11 cellular contexts compared by ENCODE assay signal in genomic region chr20:51462566-51463276, GRCh38.
DNase-seq lines count a peak whose midpoint lies in the region; ATAC-seq and TF ChIP-seq lines count a peak whose summit lies in the region.
"Had no signal": no experiment of that assay in that cellular context is flagged by ENCODE, and none has a peak within 500 bp of the region (broad histone marks: within the 10 kb centered on the region; RNA-seq: fewer than 3 reads in every experiment).

No MANE protein-coding gene starts in this region.

- H4K20me1 ChIP-seq in osteoblast (ENCODE audit: insufficient read depth, low read length): no peaks in the 10 kb centered on the region
- H4K20me1 ChIP-seq: BLaER1 treated with 17β-estradiol and CSF1 and Interleukin-3, amounts not matched to agents 10 nM and 100 nM had no signal

- ATAC-seq in Panc1 (no peak), HG02973 (IDR thresholded peaks at IDR 0.05; ENCODE audit: unreplicated experiment) (no peak)

- H3K27ac ChIP-seq in Panc1 (ENCODE audit: low read length) (peak overlapping the region; percentile 70; the same call in 1 of the 2 replicates), osteoblast (ENCODE audit: low read depth, low read length) (peak overlapping the region; percentile 40)
- H3K27ac ChIP-seq: BLaER1 treated with 17β-estradiol and CSF1 and Interleukin-3, amounts not matched to agents 10 nM and 100 nM had no signal

- in situ Hi-C loops in Panc1 (cut with HindIII; ENCODE audit: low pct_unique_long_range_greater_than_20kb, low sequenced_read_pairs): no loop called here

- BruUV-seq in Panc1 (replicated peaks; lab: Mats Ljungman, UMichigan): no TSS peak

- intact Hi-C loops in Panc1 (cut with micrococcal nuclease; ENCODE audit: unreplicated experiment): no loop called here

- no peak overlapping the region for H3K4me3 ChIP-seq in AG10803 (ENCODE audit: low read length)
- no peak overlapping the region for H3K4me3 ChIP-seq in Panc1 (ENCODE audit: low read depth in 2 of 2, low read length in 2 of 2)
- H3K4me3 ChIP-seq in foreskin fibroblast (ENCODE audit: low read depth in 1 of 2, low read length in 2 of 2): no peak overlapping the region
- no peak overlapping the region for H3K4me3 ChIP-seq in osteoblast (ENCODE audit: insufficient read depth, low read length)
- H3K4me3 ChIP-seq: BLaER1 treated with 17β-estradiol and CSF1 and Interleukin-3, amounts not matched to agents 10 nM and 100 nM had no signal

- peak overlapping the region; percentile 61 for H2AFZ ChIP-seq in osteoblast (ENCODE audit: low read length)

- peak overlapping the region; percentile 13 for H3K4me2 ChIP-seq in osteoblast (ENCODE audit: insufficient read depth, low read length)
- H3K4me2 ChIP-seq: BLaER1 treated with 17β-estradiol and CSF1 and Interleukin-3, amounts not matched to agents 10 nM and 100 nM had no signal

- peak; percentile 74 for DNase-seq in AG10803 (ENCODE audit: low read depth)
- no peak for DNase-seq in Panc1 (ENCODE audit: low read depth, low spot score)
- DNase-seq in foreskin fibroblast: peak; percentile 54 to 81
- peak; percentile 90 for DNase-seq in osteoblast (ENCODE audit: insufficient read length, low spot score, missing footprints)
- DNase-seq in NOMO-1 treated with DMSO at 0.1 percent for 48 hours (lab: John Stamatoyannopoulos, UW; ENCODE audit: unreplicated experiment): no peak
- no peak for DNase-seq in activated naive CD4-positive, alpha-beta T cell treated with anti-CD3 and anti-CD28 coated beads, Interleukin-2, amount 50 U/mL, for 16 hours
- no peak for DNase-seq in activated CD4-positive, CD25-positive, alpha-beta regulatory T cell (lab: John Stamatoyannopoulos, UW)
- DNase-seq: activated naive CD4-positive, alpha-beta T cell treated with Interleukin-2 at 50 U/mL for 16 hours; NCI-H1694 had no signal

- TF ChIP-seq CTCF in AG10803 (conservative IDR thresholded peaks at IDR 0.05; ENCODE audit: low read length): no peak
- no peak for TF ChIP-seq CTCF in Panc1 (IDR thresholded peaks at IDR 0.05)
- TF ChIP-seq CTCF in foreskin fibroblast (IDR thresholded peaks at IDR 0.05; ENCODE audit: low read depth, low read length): no peak
- no peak for TF ChIP-seq CTCF in osteoblast (IDR thresholded peaks at IDR 0.05; ENCODE audit: extremely low read depth, low read depth, low read length)

- CTCF ChIA-PET in Panc1 (lab: Charles Lee): interaction anchor here (0.6 kb wide), 1 partner anchor 124 kb away, joined by 3 read pairs; no protein-coding TSS in a partner anchor

- H3K79me2 ChIP-seq in osteoblast (ENCODE audit: insufficient read depth, low read length): no peaks in the 10 kb centered on the region

- H3K36me3 ChIP-seq in Panc1 (ENCODE audit: control insufficient read depth, insufficient read depth, low read length): no peaks in the 10 kb centered on the region
- H3K36me3 ChIP-seq in osteoblast (ENCODE audit: insufficient read depth, low read length): no peaks in the 10 kb centered on the region

- POLR2A ChIA-PET in Panc1 (lab: Charles Lee): no interaction called here

- peaks cover 38% of the 10 kb centered on the region for H3K4me1 ChIP-seq in Panc1 (ENCODE audit: control insufficient read depth, insufficient read depth, low read length)
- H3K4me1 ChIP-seq in osteoblast (ENCODE audit: insufficient read depth, low read length): peaks cover 10% of the 10 kb centered on the region

- H3K9me3 ChIP-seq in Panc1 (ENCODE audit: control insufficient read depth, insufficient read depth, low read depth, low read length) (no peaks in the 10 kb centered on the region), osteoblast (ENCODE audit: low read depth, low read length) (no peaks in the 10 kb centered on the region)
- H3K9me3 ChIP-seq: BLaER1 treated with 17β-estradiol and CSF1 and Interleukin-3, amounts not matched to agents 10 nM and 100 nM had no signal

- H3K27me3 ChIP-seq in Panc1 (ENCODE audit: control insufficient read depth, insufficient read depth, low read length): no peaks in the 10 kb centered on the region
- H3K27me3 ChIP-seq in osteoblast (ENCODE audit: insufficient read depth, low read length): no peaks in the 10 kb centered on the region
- H3K27me3 ChIP-seq: BLaER1 treated with 17β-estradiol and CSF1 and Interleukin-3, amounts not matched to agents 10 nM and 100 nM had no signal

Comparison
In these comparisons a context has a peak if more than half of its experiments do, and no peak if none do; other contexts are left out.
1. DNase-seq: peak in AG10803 (single experiment), foreskin fibroblast (2 of 2) and osteoblast (single experiment); none in Panc1 (single experiment), NOMO-1 treated with DMSO at 0.1 percent for 48 hours (single experiment), activated naive CD4-positive, alpha-beta T cell treated with anti-CD3 and anti-CD28 coated beads, Interleukin-2, amount 50 U/mL, for 16 hours (single experiment) and activated CD4-positive, CD25-positive, alpha-beta regulatory T cell (0 of 4).